1 cellular context compared by ENCODE assay signal in genomic region chr6:160933256-160933655, GRCh38.
A peak's percentile ranks its signal among the peaks of the same experiment; 100 is the strongest.
TF ChIP-seq lines count a peak whose summit lies in the region.

No MANE protein-coding gene starts in this region.

TF ChIP-seq in K562, 482 proteins besides CTCF, POLR2A, EP300 and RAD21 (continued from another document):
- TF ChIP-seq, protein P1, sequence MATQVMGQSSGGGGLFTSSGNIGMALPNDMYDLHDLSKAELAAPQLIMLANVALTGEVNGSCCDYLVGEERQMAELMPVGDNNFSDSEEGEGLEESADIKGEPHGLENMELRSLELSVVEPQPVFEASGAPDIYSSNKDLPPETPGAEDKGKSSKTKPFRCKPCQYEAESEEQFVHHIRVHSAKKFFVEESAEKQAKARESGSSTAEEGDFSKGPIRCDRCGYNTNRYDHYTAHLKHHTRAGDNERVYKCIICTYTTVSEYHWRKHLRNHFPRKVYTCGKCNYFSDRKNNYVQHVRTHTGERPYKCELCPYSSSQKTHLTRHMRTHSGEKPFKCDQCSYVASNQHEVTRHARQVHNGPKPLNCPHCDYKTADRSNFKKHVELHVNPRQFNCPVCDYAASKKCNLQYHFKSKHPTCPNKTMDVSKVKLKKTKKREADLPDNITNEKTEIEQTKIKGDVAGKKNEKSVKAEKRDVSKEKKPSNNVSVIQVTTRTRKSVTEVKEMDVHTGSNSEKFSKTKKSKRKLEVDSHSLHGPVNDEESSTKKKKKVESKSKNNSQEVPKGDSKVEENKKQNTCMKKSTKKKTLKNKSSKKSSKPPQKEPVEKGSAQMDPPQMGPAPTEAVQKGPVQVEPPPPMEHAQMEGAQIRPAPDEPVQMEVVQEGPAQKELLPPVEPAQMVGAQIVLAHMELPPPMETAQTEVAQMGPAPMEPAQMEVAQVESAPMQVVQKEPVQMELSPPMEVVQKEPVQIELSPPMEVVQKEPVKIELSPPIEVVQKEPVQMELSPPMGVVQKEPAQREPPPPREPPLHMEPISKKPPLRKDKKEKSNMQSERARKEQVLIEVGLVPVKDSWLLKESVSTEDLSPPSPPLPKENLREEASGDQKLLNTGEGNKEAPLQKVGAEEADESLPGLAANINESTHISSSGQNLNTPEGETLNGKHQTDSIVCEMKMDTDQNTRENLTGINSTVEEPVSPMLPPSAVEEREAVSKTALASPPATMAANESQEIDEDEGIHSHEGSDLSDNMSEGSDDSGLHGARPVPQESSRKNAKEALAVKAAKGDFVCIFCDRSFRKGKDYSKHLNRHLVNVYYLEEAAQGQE (CRISPR knock-in tag; IDR thresholded peaks at IDR 0.05; ENCODE audit: low read depth) = no peak
- TF ChIP-seq, protein P2, sequence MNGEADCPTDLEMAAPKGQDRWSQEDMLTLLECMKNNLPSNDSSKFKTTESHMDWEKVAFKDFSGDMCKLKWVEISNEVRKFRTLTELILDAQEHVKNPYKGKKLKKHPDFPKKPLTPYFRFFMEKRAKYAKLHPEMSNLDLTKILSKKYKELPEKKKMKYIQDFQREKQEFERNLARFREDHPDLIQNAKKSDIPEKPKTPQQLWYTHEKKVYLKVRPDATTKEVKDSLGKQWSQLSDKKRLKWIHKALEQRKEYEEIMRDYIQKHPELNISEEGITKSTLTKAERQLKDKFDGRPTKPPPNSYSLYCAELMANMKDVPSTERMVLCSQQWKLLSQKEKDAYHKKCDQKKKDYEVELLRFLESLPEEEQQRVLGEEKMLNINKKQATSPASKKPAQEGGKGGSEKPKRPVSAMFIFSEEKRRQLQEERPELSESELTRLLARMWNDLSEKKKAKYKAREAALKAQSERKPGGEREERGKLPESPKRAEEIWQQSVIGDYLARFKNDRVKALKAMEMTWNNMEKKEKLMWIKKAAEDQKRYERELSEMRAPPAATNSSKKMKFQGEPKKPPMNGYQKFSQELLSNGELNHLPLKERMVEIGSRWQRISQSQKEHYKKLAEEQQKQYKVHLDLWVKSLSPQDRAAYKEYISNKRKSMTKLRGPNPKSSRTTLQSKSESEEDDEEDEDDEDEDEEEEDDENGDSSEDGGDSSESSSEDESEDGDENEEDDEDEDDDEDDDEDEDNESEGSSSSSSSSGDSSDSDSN (IDR thresholded peaks at IDR 0.05; ENCODE audit: borderline replicate concordance in 1 of 2, low read depth in 2 of 2, low read length in 2 of 2) = peak in 1 of 2 experiments; percentile 32; a peak in 1 of 4 replicates
- TF ChIP-seq ZNF146 (CRISPR knock-in tag; IDR thresholded peaks at IDR 0.05; ENCODE audit: unreplicated experiment) (no peak), SMC3 (conservative IDR thresholded peaks at IDR 0.05; ENCODE audit: insufficient read depth, low read depth, low read length) (peak; percentile 52), CTCFL (IDR thresholded peaks at IDR 0.05; ENCODE audit: borderline replicate concordance, insufficient read depth, low read depth, low read length, poor library complexity, severe bottlenecking) (peak; percentile 18), NRF1 (conservative IDR thresholded peaks at IDR 0.05 in 1 of 2, IDR thresholded peaks at IDR 0.05 in 1 of 2) (peak; percentile 16 to 44; a peak in 3 of 4 replicates), SMAD4 (CRISPR knock-in tag; conservative IDR thresholded peaks at IDR 0.05) (no peak), TEAD4 (IDR thresholded peaks at IDR 0.05; ENCODE audit: low read length) (0 out of 2 replicates have a peak, but pooled peaks have one; percentile 11), TEAD4 (CRISPR knock-in tag; IDR thresholded peaks at IDR 0.05; ENCODE audit: borderline replicate concordance) (no peak), ZNF23 (CRISPR knock-in tag; IDR thresholded peaks at IDR 0.05) (no peak), SMARCB1 (IDR thresholded peaks at IDR 0.05; ENCODE audit: insufficient read length, low read depth) (no peak), KLF10 (CRISPR knock-in tag; IDR thresholded peaks at IDR 0.05) (no peak), ESRRA (IDR thresholded peaks at IDR 0.05; ENCODE audit: borderline replicate concordance, low read depth) (no peak), CREM (IDR thresholded peaks at IDR 0.05; ENCODE audit: low read depth) (peak; percentile 26; the same call in 1 of the 2 replicates), CTBP1 (IDR thresholded peaks at IDR 0.05; ENCODE audit: borderline replicate concordance) (0 out of 2 replicates have a peak, but pooled peaks have one; percentile 24), HNRNPLL (IDR thresholded peaks at IDR 0.05; ENCODE audit: low read depth, low read length, poor library complexity, severe bottlenecking) (peak; percentile 87)
